In the genomic region with DNA sequence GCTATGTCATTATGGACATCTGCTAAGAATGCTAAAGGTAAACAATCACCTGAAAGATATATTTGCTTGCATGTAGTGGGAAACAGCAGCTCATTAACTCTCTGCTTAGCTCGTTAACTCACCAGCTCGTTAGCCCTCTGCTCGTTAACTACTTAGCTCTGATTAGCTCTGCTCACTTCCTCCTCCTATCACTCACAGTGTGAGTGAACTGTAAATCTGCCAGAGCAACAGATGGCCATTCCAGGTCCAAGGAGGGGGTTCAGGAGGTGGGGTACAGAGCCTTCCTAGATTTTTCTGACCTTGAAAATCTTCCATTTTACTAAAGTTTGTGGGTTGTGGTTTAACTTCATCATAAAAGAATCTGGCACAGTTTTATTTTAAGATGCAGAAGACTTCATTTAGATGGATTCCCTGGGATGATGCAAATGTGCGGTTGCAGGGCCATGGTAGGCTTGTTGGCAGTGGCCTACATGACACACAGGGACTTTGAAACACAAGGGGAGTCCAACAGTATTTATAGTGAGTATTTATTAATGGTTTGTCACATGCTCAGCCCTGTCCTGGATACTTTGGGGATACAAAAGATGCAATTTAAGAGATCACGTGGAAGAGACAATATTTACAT, we compare ENCODE assay signal across 15 cellular contexts.
A peak's percentile ranks its signal among the peaks of the same experiment; 100 is the strongest.
DNase-seq lines count a peak whose midpoint lies in the region; ATAC-seq and TF ChIP-seq lines count a peak whose summit lies in the region.
"Had no signal": no experiment of that assay in that cellular context is flagged by ENCODE, and none has a peak within 500 bp of the region (broad histone marks: within the 10 kb centered on the region; RNA-seq: fewer than 3 reads in every experiment).

No MANE protein-coding gene starts in this region.

- no CpG with 5 or more reads among the region's 5 CpGs for WGBS in mesendoderm (ENCODE audit: extremely low coverage, insufficient coverage, low lambda C conversion rate)

- H3K79me1 ChIP-seq in mesendoderm (ENCODE audit: low read length) = no peaks in the 10 kb centered on the region

- H3K4me1 ChIP-seq in mesendoderm (ENCODE audit: control insufficient read depth, low read depth, low read length) = no peaks in the 10 kb centered on the region

- no peak overlapping the region for H2BK15ac ChIP-seq in mesendoderm (replicated peaks; ENCODE audit: low read depth)

- no peak overlapping the region for H3K23ac ChIP-seq in mesendoderm (ENCODE audit: low read length)

- H3K4me2 ChIP-seq in mesendoderm (ENCODE audit: low read length) = no peak overlapping the region

- no peak overlapping the region for H3K27ac ChIP-seq in mesendoderm (ENCODE audit: low read depth, low read length)

- H3K4me3 ChIP-seq in astrocyte of the cerebellum (ENCODE audit: low read depth, low read length) (no peak overlapping the region), mesendoderm (ENCODE audit: low read length) (no peak overlapping the region)

- TF ChIP-seq CTCF in astrocyte of the cerebellum (IDR thresholded peaks at IDR 0.05; ENCODE audit: low read depth, low read length, missing control alignments) = no peak

- H2AK5ac ChIP-seq in mesendoderm (ENCODE audit: low read length) = no peak overlapping the region

- no peak overlapping the region for H3K18ac ChIP-seq in mesendoderm (ENCODE audit: low read length)

- H2BK5ac ChIP-seq in mesendoderm (ENCODE audit: low read length) = no peak overlapping the region

- in situ Hi-C loops in G401 (cut with HindIII; ENCODE audit: low sequenced_read_pairs) (no loop called here), astrocyte of the cerebellum (cut with HindIII; ENCODE audit: low sequenced_read_pairs) (no loop called here)

- H3K4ac ChIP-seq in mesendoderm (ENCODE audit: low read depth, low read length) = no peak overlapping the region

- no peak overlapping the region for H3K9ac ChIP-seq in mesendoderm (ENCODE audit: low read length)

- no peak overlapping the region for H4K8ac ChIP-seq in mesendoderm (ENCODE audit: low read depth, low read length)

- peak; percentile 83 for DNase-seq in G401 (ENCODE audit: low spot score)
- peak; percentile 42 for DNase-seq in NCI-H524 treated with DMSO at 0.1 percent for 48 hours (lab: John Stamatoyannopoulos, UW)
- peak; percentile 36 for DNase-seq in astrocyte of the cerebellum (ENCODE audit: low read depth)
- DNase-seq in mesendoderm = peak; percentile 34
- no peak for DNase-seq in SHP77 treated with DMSO at 0.1 percent for 48 hours (lab: John Stamatoyannopoulos, UW)
- DNase-seq in DMS153 (lab: John Stamatoyannopoulos, UW) = no peak
- DNase-seq: CD4-positive, CD25-positive, alpha-beta regulatory T cell; GDM1; NCI-H1417 treated with DMSO at 0.1 percent for 48 hours; NCI-H187; NCI-H774; OCI-M1; Right ventricle myocardium superior had no signal

- H2BK120ac ChIP-seq in mesendoderm (ENCODE audit: low read depth, low read length) = no peak overlapping the region

- no peaks in the 10 kb centered on the region for H3K79me2 ChIP-seq in mesendoderm (ENCODE audit: control insufficient read depth, insufficient read depth, low read length)

- H3K36me3 ChIP-seq in mesendoderm (ENCODE audit: control insufficient read depth, insufficient read depth, low read length) = no peaks in the 10 kb centered on the region

- H3K56ac ChIP-seq in mesendoderm (ENCODE audit: low read length) = no peak overlapping the region

- H3K27me3 ChIP-seq in mesendoderm (ENCODE audit: insufficient read depth, low read length, poor library complexity) = no peaks in the 10 kb centered on the region

- ATAC-seq in HG02798 (IDR thresholded peaks at IDR 0.05; ENCODE audit: poor library complexity, unreplicated experiment) = no peak
- ATAC-seq: HCT116 had no signal

- H4K5ac ChIP-seq in mesendoderm (ENCODE audit: low read length) = no peak overlapping the region

Comparison
In these comparisons a context has a peak if more than half of its experiments do, and no peak if none do; other contexts are left out.
1. DNase-seq: peak in G401 (single experiment), NCI-H524 treated with DMSO at 0.1 percent for 48 hours (single experiment), astrocyte of the cerebellum (single experiment) and mesendoderm (single experiment); none in SHP77 treated with DMSO at 0.1 percent for 48 hours (single experiment) and DMS153 (single experiment).